Comparison of ENCODE assay signal across 11 cellular contexts in the genomic region with DNA sequence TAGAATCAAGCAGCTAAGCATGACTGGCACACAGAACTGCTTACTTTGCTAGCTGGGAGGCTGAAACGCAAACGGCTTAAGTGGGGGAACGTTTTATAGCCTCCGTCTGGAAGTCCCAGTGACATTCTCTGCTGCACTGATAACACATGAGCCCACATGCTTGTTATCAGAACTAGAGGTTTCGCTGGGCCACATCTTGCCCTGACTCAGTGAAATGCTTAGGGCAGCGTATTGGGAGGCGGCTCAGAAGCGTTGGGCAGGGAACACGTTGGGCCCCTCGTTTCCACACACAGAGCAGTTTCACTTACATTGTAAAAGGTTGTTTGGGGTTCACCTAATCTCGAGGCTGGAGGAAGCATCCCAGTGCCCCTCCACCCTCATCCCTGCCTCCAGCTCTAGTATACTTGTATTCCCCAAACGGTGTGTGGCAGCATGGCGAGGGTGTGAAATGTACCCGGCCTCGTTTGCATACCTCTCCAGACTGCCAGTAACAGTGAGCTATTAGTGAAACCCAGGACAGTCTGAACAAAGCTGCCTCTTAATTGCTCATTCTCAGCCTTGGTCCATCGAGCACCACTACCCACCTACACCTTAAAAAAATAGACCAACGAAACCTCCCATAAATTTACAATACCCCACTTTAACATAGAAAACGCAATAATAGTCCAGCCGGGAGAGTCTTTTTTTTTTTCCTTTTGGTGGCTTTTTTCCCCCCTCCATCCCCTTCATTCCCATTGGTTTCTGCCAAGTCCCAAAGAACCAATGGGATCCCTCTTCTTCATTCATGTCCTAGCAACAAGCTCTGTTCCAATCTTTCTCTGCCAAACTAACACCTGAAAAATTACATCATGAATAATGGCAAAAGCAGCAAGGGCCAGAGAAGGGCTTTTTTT.
DNase-seq lines count a peak whose midpoint lies in the region; ATAC-seq and TF ChIP-seq lines count a peak whose summit lies in the region.
"Had no signal": no experiment of that assay in that cellular context is flagged by ENCODE, and none has a peak within 500 bp of the region (broad histone marks: within the 10 kb centered on the region; RNA-seq: fewer than 3 reads in every experiment).

No MANE protein-coding gene starts in this region.

- H3K9me3 ChIP-seq in ascending aorta (no peaks in the 10 kb centered on the region), skeletal muscle tissue (ENCODE audit: control insufficient read depth in 3 of 3, low read length in 3 of 3) (no peaks in the 10 kb centered on the region)

- H3K4me3 Mint-ChIP-seq in activated CD4-positive, alpha-beta memory T cell treated with anti-CD3 and anti-CD28 coated beads, Interleukin-2, amount 10 ng/mL, durations not matched to agents 7 days and 5 days = no peak overlapping the region

- peak overlapping the region in 1 of 2 donors; percentile 34 for H3K4me3 ChIP-seq in ascending aorta
- H3K4me3 ChIP-seq in skeletal muscle tissue (ENCODE audit: low read length in 3 of 3) = peak overlapping the region in 1 of 3 donors; percentile 27

- TF ChIP-seq CTCF in ascending aorta (IDR thresholded peaks at IDR 0.05) = no peak

- H3K27ac Mint-ChIP-seq in activated CD4-positive, alpha-beta memory T cell treated with anti-CD3 and anti-CD28 coated beads, Interleukin-2, amount 10 ng/mL, durations not matched to agents 7 days and 5 days = no peak overlapping the region

- H3K36me3 ChIP-seq in ascending aorta = no peaks in the 10 kb centered on the region
- no peaks in the 10 kb centered on the region for H3K36me3 ChIP-seq in skeletal muscle tissue (ENCODE audit: control insufficient read depth in 3 of 3, insufficient read depth in 3 of 3, low read length in 3 of 3)

- H3K4me1 ChIP-seq in ascending aorta (peaks cover 17 to 22% of the 10 kb centered on the region in 2 donors), skeletal muscle tissue (ENCODE audit: control insufficient read depth in 3 of 3, insufficient read depth in 3 of 3, low read length in 3 of 3) (peaks cover 7 to 14% (median 9%) of the 10 kb centered on the region in 3 donors)

- CTCF ChIA-PET in activated CD4-positive, alpha-beta memory T cell treated with anti-CD3 and anti-CD28 coated beads, Interleukin-2, amount 10 ng/mL, durations not matched to agents 7 days and 5 days (lab: Charles Lee) = no interaction called here

- H3K27me3 ChIP-seq in ascending aorta (no peaks in the 10 kb centered on the region), skeletal muscle tissue (ENCODE audit: control insufficient read depth in 3 of 3, insufficient read depth in 3 of 3, low read length in 3 of 3) (no peaks in the 10 kb centered on the region)

- no peaks in the 10 kb centered on the region for H3K9me3 Mint-ChIP-seq in activated CD4-positive, alpha-beta memory T cell treated with anti-CD3 and anti-CD28 coated beads, Interleukin-2, amount 10 ng/mL, durations not matched to agents 7 days and 5 days

- POLR2A ChIA-PET in activated CD4-positive, alpha-beta memory T cell treated with anti-CD3 and anti-CD28 coated beads, Interleukin-2, amount 10 ng/mL, durations not matched to agents 7 days and 5 days (lab: Charles Lee) = no interaction called here

- ATAC-seq in HG03439 (IDR thresholded peaks at IDR 0.05; ENCODE audit: unreplicated experiment) (no peak), HG02610 (IDR thresholded peaks at IDR 0.05; ENCODE audit: unreplicated experiment) (no peak)

- no peaks in the 10 kb centered on the region for H3K36me3 Mint-ChIP-seq in activated CD4-positive, alpha-beta memory T cell treated with anti-CD3 and anti-CD28 coated beads, Interleukin-2, amount 10 ng/mL, durations not matched to agents 7 days and 5 days (ENCODE audit: low read depth)

- H3K27ac ChIP-seq in ascending aorta (peak overlapping the region; percentile 74 to 84), skeletal muscle tissue (ENCODE audit: low read depth, low read length) (peak overlapping the region; percentile 16)

- DNase-seq in NCI-H1105 (lab: John Stamatoyannopoulos, UW) = peak; percentile 58
- DNase-seq in ascending aorta (ENCODE audit: low spot score in 2 of 2) = no peak
- DNase-seq in inferior parietal cortex (ENCODE audit: extremely low spot score) = peak; percentile 74
- no peak for DNase-seq in activated CD4-positive, alpha-beta T cell treated with anti-CD3 and anti-CD28 coated beads for 1 hour
- DNase-seq in activated CD4-positive, alpha-beta memory T cell treated with anti-CD3 and anti-CD28 coated beads, Interleukin-2, amount 10 ng/mL, durations not matched to agents 7 days and 5 days = no peak
- DNase-seq: activated CD4-positive, CD25-positive, alpha-beta regulatory T cell treated with anti-CD3 and anti-CD28 coated beads, Interleukin-2, amount 50 U/mL, for 72 hours; GF-D8; NCI-H510A treated with DMSO at 0.1 percent for 48 hours had no signal

- peaks cover 5% of the 10 kb centered on the region for H3K27me3 Mint-ChIP-seq in activated CD4-positive, alpha-beta memory T cell treated with anti-CD3 and anti-CD28 coated beads, Interleukin-2, amount 10 ng/mL, durations not matched to agents 7 days and 5 days

- H3K9ac ChIP-seq in skeletal muscle tissue (ENCODE audit: low read depth in 1 of 3, low read length in 3 of 3) = peak overlapping the region in 1 of 3 donors; percentile 6

- H3K4me1 Mint-ChIP-seq in activated CD4-positive, alpha-beta memory T cell treated with anti-CD3 and anti-CD28 coated beads, Interleukin-2, amount 10 ng/mL, durations not matched to agents 7 days and 5 days = no peaks in the 10 kb centered on the region

- intact Hi-C loops in ascending aorta (cut with DNase I) = loop anchor here (5.0 kb wide), 1 partner anchor 71 kb away; no protein-coding TSS in a partner anchor

Comparison
In these comparisons a context has a peak if more than half of its experiments do, and no peak if none do; other contexts are left out.
1. DNase-seq: peak in NCI-H1105 (single experiment) and inferior parietal cortex (single experiment); none in ascending aorta (0 of 2), activated CD4-positive, alpha-beta T cell treated with anti-CD3 and anti-CD28 coated beads for 1 hour (single experiment) and activated CD4-positive, alpha-beta memory T cell treated with anti-CD3 and anti-CD28 coated beads, Interleukin-2, amount 10 ng/mL, durations not matched to agents 7 days and 5 days (single experiment).